Comparison of ENCODE assay signal across 26 cellular contexts in genomic region chr7:152085116-152085515, GRCh38.
"Had no signal": no experiment of that assay in that cellular context is flagged by ENCODE, and none has a peak within 500 bp of the region (broad histone marks: within the 10 kb centered on the region; RNA-seq: fewer than 3 reads in every experiment).

No MANE protein-coding gene starts in this region.

- H3K4me3 Mint-ChIP-seq: activated CD4-positive, alpha-beta memory T cell treated with anti-CD3 and anti-CD28 coated beads for 36 hours; activated naive CD4-positive, alpha-beta T cell treated with anti-CD3 and anti-CD28 coated beads for 36 hours; activated naive CD8-positive, alpha-beta T cell treated with anti-CD3 and anti-CD28 coated beads, Interleukin-2, amount 10 ng/mL, durations not matched to agents 7 days and 5 days; activated T-cell treated with anti-CD3 and anti-CD28 coated beads, Interleukin-2, amount 50 U/mL, for 72 hours; immature natural killer cell; neural progenitor cell; stimulated activated naive B cell treated with anti-CD40 and anti-IgM and Interleukin-4, amounts not matched to agents 10 μg/mL and 1 μg/mL and 100 μg/mL, for 72 hours had no signal

- H3K4me1 Mint-ChIP-seq: neural progenitor cell had no signal

- H3K27me3 ChIP-seq: neural progenitor cell, sigmoid colon, uterus had no signal

- H3K36me3 ChIP-seq: sigmoid colon, uterus had no signal

- H3K27ac ChIP-seq: coronary artery, epithelial cell of prostate, neural progenitor cell, sigmoid colon, uterus had no signal

- H3K27me3 Mint-ChIP-seq: activated CD4-positive, alpha-beta memory T cell treated with anti-CD3 and anti-CD28 coated beads for 36 hours; activated naive CD8-positive, alpha-beta T cell treated with anti-CD3 and anti-CD28 coated beads, Interleukin-2, amount 10 ng/mL, durations not matched to agents 7 days and 5 days; naive B cell; stimulated activated naive B cell treated with anti-CD40 and anti-IgM and Interleukin-4, amounts not matched to agents 10 μg/mL and 1 μg/mL and 100 μg/mL, for 72 hours had no signal

- H3K27ac Mint-ChIP-seq: activated CD4-positive, alpha-beta memory T cell treated with anti-CD3 and anti-CD28 coated beads for 36 hours; activated naive CD4-positive, alpha-beta T cell treated with anti-CD3 and anti-CD28 coated beads for 36 hours; activated naive CD8-positive, alpha-beta T cell treated with anti-CD3 and anti-CD28 coated beads, Interleukin-2, amount 10 ng/mL, durations not matched to agents 7 days and 5 days; activated T-cell treated with anti-CD3 and anti-CD28 coated beads, Interleukin-2, amount 50 U/mL, for 72 hours; immature natural killer cell; neural progenitor cell; stimulated activated naive B cell treated with anti-CD40 and anti-IgM and Interleukin-4, amounts not matched to agents 10 μg/mL and 1 μg/mL and 100 μg/mL, for 72 hours had no signal

- H3K4me1 ChIP-seq: sigmoid colon, uterus had no signal

- DNase-seq: activated CD4-positive, alpha-beta memory T cell treated with anti-CD3 and anti-CD28 coated beads for 36 hours; activated CD4-positive, alpha-beta T cell treated with anti-CD3 and anti-CD28 coated beads for 4 hours; activated CD4-positive, CD25-positive, alpha-beta regulatory T cell; activated effector memory CD4-positive, alpha-beta T cell treated with Interleukin-2 at 50 U/mL for 16 hours; activated naive CD4-positive, alpha-beta T cell treated with anti-CD3 and anti-CD28 coated beads for 36 hours; activated naive CD8-positive, alpha-beta T cell treated with anti-CD3 and anti-CD28 coated beads, Interleukin-2, amount 10 ng/mL, durations not matched to agents 7 days and 5 days; activated T-cell treated with anti-CD3 and anti-CD28 coated beads, Interleukin-2, amount 50 U/mL, for 72 hours; amniotic stem cell; cerebellar nuclear complex; immature natural killer cell; left cardiac atrium; naive B cell; posterior cingulate gyrus; retina; sigmoid colon; stimulated activated CD4-positive, alpha-beta T cell treated with anti-CD3 and anti-CD28 coated beads, Interleukin-15, amount 100 ng/mL, for 24 hours; stimulated activated CD8-positive, alpha-beta memory T cell treated with anti-CD3 and anti-CD28 coated beads, Interleukin-4, amount 100 ng/mL, for 48 hours; stimulated activated naive B cell treated with anti-CD40 and anti-IgM and Interleukin-4, amounts not matched to agents 10 μg/mL and 1 μg/mL and 100 μg/mL, for 72 hours; T-helper 9 cell; trophoblast cell; uterus had no signal

- H3K9ac ChIP-seq: neural progenitor cell had no signal

- H3K4me3 ChIP-seq: coronary artery, neural progenitor cell, sigmoid colon, smooth muscle cell, uterus had no signal

- FAIRE-seq: bronchial epithelial cell had no signal

- ATAC-seq: activated T-cell treated with anti-CD3 and anti-CD28 coated beads, Interleukin-2, amount 50 U/mL, for 72 hours; left cardiac atrium; stimulated activated naive B cell treated with anti-CD40 and anti-IgM and Interleukin-4, amounts not matched to agents 10 μg/mL and 1 μg/mL and 100 μg/mL, for 72 hours had no signal
